Comparison of ENCODE assay signal across 21 cellular contexts in genomic region chr2:396903-397302, GRCh38.
"Had no signal": no experiment of that assay in that cellular context is flagged by ENCODE, and none has a peak within 500 bp of the region (broad histone marks: within the 10 kb centered on the region; RNA-seq: fewer than 3 reads in every experiment).

No MANE protein-coding gene starts in this region.

- H3K27me3 ChIP-seq: colonic mucosa, gastrocnemius medialis had no signal

- H3K27me3 Mint-ChIP-seq: dendritic cell treated with granulocyte-macrophage colony-stimulating factor and Interleukin-4, amounts not matched to agents 40 ng/mL and 50 ng/mL, for 4 days; effector memory CD8-positive, alpha-beta T cell had no signal

- H3K36me3 ChIP-seq: colonic mucosa, esophagus squamous epithelium, gastrocnemius medialis, heart right ventricle, left lung, lower lobe of right lung had no signal

- H3K27ac ChIP-seq: colonic mucosa, esophagus squamous epithelium, gastrocnemius medialis, heart right ventricle, left lung, lower lobe of right lung had no signal

- H3K9me3 ChIP-seq: colonic mucosa, esophagus squamous epithelium, gastrocnemius medialis, heart right ventricle, left lung, lower lobe of right lung, mucosa of descending colon had no signal

- H3K4me3 ChIP-seq: colonic mucosa, esophagus squamous epithelium, gastrocnemius medialis, heart right ventricle, left lung, lower lobe of right lung, mucosa of descending colon had no signal

- H3K36me3 Mint-ChIP-seq: mesothelial cell of epicardium, naive B cell had no signal

- H3K9me3 Mint-ChIP-seq: dendritic cell treated with granulocyte-macrophage colony-stimulating factor and Interleukin-4, amounts not matched to agents 40 ng/mL and 50 ng/mL, for 4 days; effector memory CD8-positive, alpha-beta T cell; mesothelial cell of epicardium; naive B cell had no signal

- DNase-seq: colonic mucosa; cortex of kidney; effector CD8-positive, alpha-beta T cell; effector memory CD8-positive, alpha-beta T cell; esophagus squamous epithelium; foreskin fibroblast; foreskin melanocyte; gastrocnemius medialis; glutamatergic neuron; head of caudate nucleus; heart right ventricle; hippocampal formation; left cardiac atrium; left lung; left ventricle myocardium superior; lower lobe of right lung; mesenchymal stem cell; mucosa of descending colon; naive B cell had no signal

- H3K4me1 ChIP-seq: colonic mucosa, gastrocnemius medialis, heart right ventricle, left lung, lower lobe of right lung had no signal

- H3K4me3 Mint-ChIP-seq: dendritic cell treated with granulocyte-macrophage colony-stimulating factor and Interleukin-4, amounts not matched to agents 40 ng/mL and 50 ng/mL, for 4 days; effector memory CD8-positive, alpha-beta T cell; mesothelial cell of epicardium; naive B cell had no signal

- H3K27ac Mint-ChIP-seq: dendritic cell treated with granulocyte-macrophage colony-stimulating factor and Interleukin-4, amounts not matched to agents 40 ng/mL and 50 ng/mL, for 4 days; effector memory CD8-positive, alpha-beta T cell; mesothelial cell of epicardium had no signal
